8 cellular contexts compared by ENCODE assay signal in the genomic region with DNA sequence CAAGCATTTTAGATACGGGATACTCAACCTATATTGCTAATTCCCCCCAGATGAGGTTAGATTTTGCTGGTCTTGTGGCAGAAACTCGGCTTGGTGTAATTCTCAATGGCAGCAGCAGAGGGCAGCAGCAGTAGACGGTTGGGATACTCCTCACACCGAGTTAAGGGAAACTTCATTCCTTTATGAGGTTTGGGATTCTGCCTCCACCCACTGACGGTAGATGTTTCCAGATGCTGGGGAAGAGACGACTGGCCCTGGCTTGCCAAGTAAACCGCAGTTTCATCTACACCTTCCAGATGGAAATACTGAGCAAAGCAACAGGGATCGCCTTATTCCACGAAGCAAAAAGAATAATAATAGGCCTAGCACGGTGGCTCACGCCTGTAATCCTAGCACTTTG. TPM values are rescaled to one million over a fixed set of nuclear protein-coding genes. Genes with fewer than 3 reads are reported as not detected.
A peak's percentile ranks its signal among the peaks of the same experiment; 100 is the strongest.
DNase-seq lines count a peak whose midpoint lies in the region; ATAC-seq and TF ChIP-seq lines count a peak whose summit lies in the region.

No MANE protein-coding gene starts in this region.

- H3K4me3 ChIP-seq in AG10803 (ENCODE audit: low read length) (no peak overlapping the region), HAP-1 (no peak overlapping the region), kidney epithelial cell (ENCODE audit: low read depth, low read length) (no peak overlapping the region)

- H3K9me3 ChIP-seq in HAP-1: no peaks in the 10 kb centered on the region

- TF ChIP-seq CTCF in AG10803 (conservative IDR thresholded peaks at IDR 0.05; ENCODE audit: low read length) (peak; percentile 98), kidney epithelial cell (IDR thresholded peaks at IDR 0.05; ENCODE audit: insufficient read depth, low read length, poor library complexity, severe bottlenecking) (peak; percentile 89)

- H3K36me3 ChIP-seq in HAP-1 (replicated peaks) (no peaks in the 10 kb centered on the region), kidney epithelial cell (ENCODE audit: control insufficient read depth, insufficient read depth, low read length) (no peaks in the 10 kb centered on the region)

- H3K27me3 ChIP-seq in HAP-1 (ENCODE audit: low read depth) (no peaks in the 10 kb centered on the region), kidney epithelial cell (ENCODE audit: control insufficient read depth, insufficient read depth, low read length) (peaks cover under 1% of the 10 kb centered on the region)

- DNase-seq in AG10803 (ENCODE audit: low read depth) (peak; percentile 98), HAP-1 (ENCODE audit: low spot score in 2 of 2) (peak; percentile 81 to 92), NCI-H446 (lab: John Stamatoyannopoulos, UW) (peak; percentile 77 to 82), kidney epithelial cell (ENCODE audit: low read depth) (no peak)
- peak; percentile 49 for DNase-seq in activated CD4-positive, CD25-positive, alpha-beta regulatory T cell treated with anti-CD3 and anti-CD28 coated beads, Interleukin-2, amount 50 U/mL, for 16 hours (ENCODE audit: low read depth, low spot score)
- DNase-seq in central memory CD4-positive, alpha-beta T cell: peak; percentile 52
- DNase-seq in stimulated activated CD4-positive, alpha-beta T cell treated with anti-CD3 and anti-CD28 coated beads, Interleukin-1b, Interleukin-23, amount 100 ng/mL, for 48 hours: peak; percentile 76

- ATAC-seq in HG03469 (IDR thresholded peaks at IDR 0.05; ENCODE audit: unreplicated experiment): no peak

- peaks cover 2% of the 10 kb centered on the region for H3K4me1 ChIP-seq in HAP-1

- in situ Hi-C loops in HAP-1 (cut with MboI; ENCODE audit: low sequenced_read_pairs): loop anchor here (10.0 to 25.0 kb wide), 3 partner anchors 148 to 726 kb away; partner anchors contain the start of gene GFOD1

RNA-seq across cellular contexts. Expression of gene TBC1D7, which starts 8.2 kb away (rescaled TPM):
- 29.3 and 31.3 TPM in 2 replicates for total RNA-seq in kidney epithelial cell
